ENCODE assay signal across 19 cellular contexts in genomic region chr18:48021273-48021914, GRCh38.
DNase-seq lines count a peak whose midpoint lies in the region; ATAC-seq and TF ChIP-seq lines count a peak whose summit lies in the region.
"Had no signal": no experiment of that assay in that cellular context is flagged by ENCODE, and none has a peak within 500 bp of the region (broad histone marks: within the 10 kb centered on the region; RNA-seq: fewer than 3 reads in every experiment).

No MANE protein-coding gene starts in this region.

- no peak overlapping the region for H3K4me3 Mint-ChIP-seq in stimulated activated naive CD8-positive, alpha-beta T cell treated with anti-CD3 and anti-CD28 coated beads, Interleukin-15, amount 100 ng/mL, for 72 hours
- H3K4me3 Mint-ChIP-seq: CD4-positive, alpha-beta T cell; GM23338 had no signal

- H3K4me3 ChIP-seq in prostate gland, result no peak overlapping the region
- H3K4me3 ChIP-seq: GM23338 had no signal

- peaks cover 6% of the 10 kb centered on the region for H3K27me3 ChIP-seq in prostate gland (replicated peaks; ENCODE audit: insufficient read depth)
- H3K27me3 ChIP-seq: BE2C had no signal

- H3K27ac Mint-ChIP-seq in stimulated activated naive CD8-positive, alpha-beta T cell treated with anti-CD3 and anti-CD28 coated beads, Interleukin-15, amount 100 ng/mL, for 72 hours, result peak overlapping the region; percentile 18 to 80
- H3K27ac Mint-ChIP-seq: CD4-positive, alpha-beta T cell; GM23338 had no signal

- no peaks in the 10 kb centered on the region for H3K4me1 ChIP-seq in prostate gland (replicated peaks)

- ATAC-seq in stimulated activated naive CD8-positive, alpha-beta T cell treated with anti-CD3 and anti-CD28 coated beads, Interleukin-15, amount 100 ng/mL, for 72 hours, result peak; percentile 65
- no peak for ATAC-seq in stimulated activated naive CD8-positive, alpha-beta T cell treated with anti-CD3 and anti-CD28 coated beads, Interleukin-15, Interleukin-2, amounts not matched to agents 100 U/mL and 50 U/mL, for 24 hours
- ATAC-seq in GM19397 (IDR thresholded peaks at IDR 0.05; ENCODE audit: unreplicated experiment), result no peak
- ATAC-seq in GM21619 (IDR thresholded peaks at IDR 0.05; ENCODE audit: unreplicated experiment), result no peak
- ATAC-seq: GM23338 had no signal

- peaks cover 63% of the 10 kb centered on the region for H3K27me3 Mint-ChIP-seq in stimulated activated naive CD8-positive, alpha-beta T cell treated with anti-CD3 and anti-CD28 coated beads, Interleukin-15, amount 100 ng/mL, for 72 hours

- no peak for TF ChIP-seq CTCF in prostate gland (IDR thresholded peaks at IDR 0.05)

- no peak overlapping the region for H3K27ac ChIP-seq in prostate gland
- H3K27ac ChIP-seq: 22Rv1 had no signal

- no peaks in the 10 kb centered on the region for H3K36me3 ChIP-seq in prostate gland
- H3K36me3 ChIP-seq: BE2C had no signal

- no peaks in the 10 kb centered on the region for H3K9me3 Mint-ChIP-seq in stimulated activated naive CD8-positive, alpha-beta T cell treated with anti-CD3 and anti-CD28 coated beads, Interleukin-15, amount 100 ng/mL, for 72 hours
- H3K9me3 Mint-ChIP-seq: CD4-positive, alpha-beta T cell; GM23338 had no signal

- H3K4me1 Mint-ChIP-seq in stimulated activated naive CD8-positive, alpha-beta T cell treated with anti-CD3 and anti-CD28 coated beads, Interleukin-15, amount 100 ng/mL, for 72 hours, result peaks cover 18% of the 10 kb centered on the region

- no peaks in the 10 kb centered on the region for H3K9me3 ChIP-seq in prostate gland
- H3K9me3 ChIP-seq: BE2C had no signal

- intact Hi-C loops in prostate gland (cut with DNase I), result loop anchor here (5.0 kb wide), 1 partner anchor 249 kb away; no protein-coding TSS in a partner anchor

- 53% methylated on average over 5 of the region's 5 CpGs for WGBS in prostate gland

- TF ChIP-seq POLR2A in prostate gland (IDR thresholded peaks at IDR 0.05), result no peak

- peak; percentile 22 for DNase-seq in NK-92 treated with Interleukin-12 subunit alpha and Interleukin-12 subunit beta, amount 100 ng/mL, for 24 hours (lab: John Stamatoyannopoulos, UW)
- DNase-seq in NK-92 (lab: John Stamatoyannopoulos, UW; ENCODE audit: unreplicated experiment) (no peak), left kidney (ENCODE audit: low read depth, low spot score) (peak; percentile 56), prostate gland (ENCODE audit: low spot score) (no peak)
- peak in 1 of 2 donors; percentile 25 for DNase-seq in stimulated activated naive CD8-positive, alpha-beta T cell treated with anti-CD3 and anti-CD28 coated beads, Interleukin-15, amount 100 ng/mL, for 72 hours
- no peak for DNase-seq in stimulated activated naive CD8-positive, alpha-beta T cell treated with anti-CD3 and anti-CD28 coated beads, Interleukin-15, Interleukin-2, amounts not matched to agents 100 U/mL and 50 U/mL, for 24 hours
- DNase-seq: BE2C; CD4-positive, alpha-beta T cell; EL; KBM-7; NCI-H1417 treated with DMSO at 0.1 percent for 48 hours; NCI-H2029; NCI-H2171; NCI-H446; RPMI8226 had no signal

Comparison
In these comparisons a context has a peak if more than half of its experiments do, and no peak if none do; other contexts are left out.
1. DNase-seq: peak in NK-92 treated with Interleukin-12 subunit alpha and Interleukin-12 subunit beta, amount 100 ng/mL, for 24 hours (single experiment) and left kidney (single experiment); none in NK-92 (single experiment), stimulated activated naive CD8-positive, alpha-beta T cell treated with anti-CD3 and anti-CD28 coated beads, Interleukin-15, Interleukin-2, amounts not matched to agents 100 U/mL and 50 U/mL, for 24 hours (single experiment) and prostate gland (single experiment).